11 cellular contexts compared by ENCODE assay signal in genomic region chr17:67558740-67559380, GRCh38.
A peak's percentile ranks its signal among the peaks of the same experiment; 100 is the strongest.
DNase-seq lines count a peak whose midpoint lies in the region; ATAC-seq, FAIRE-seq and TF ChIP-seq lines count a peak whose summit lies in the region.
"Had no signal": no experiment of that assay in that cellular context is flagged by ENCODE, and none has a peak within 500 bp of the region (broad histone marks: within the 10 kb centered on the region; RNA-seq: fewer than 3 reads in every experiment).

No MANE protein-coding gene starts in this region.

- no peaks in the 10 kb centered on the region for H3K27me3 Mint-ChIP-seq in activated T-cell treated with anti-CD3 and anti-CD28 coated beads, Interleukin-2, amount 50 U/mL, for 72 hours (ENCODE audit: low read depth)
- H3K27me3 Mint-ChIP-seq: activated B cell treated with CpG ODN at 0.5 μM for 24 hours had no signal

- H3K4me1 ChIP-seq in pancreas (peaks cover 0 to 6% (median 6%) of the 10 kb centered on the region in 3 donors), tibial artery (no peaks in the 10 kb centered on the region)
- H3K4me1 ChIP-seq: vagina had no signal

- H3K36me3 Mint-ChIP-seq in activated T-cell treated with anti-CD3 and anti-CD28 coated beads, Interleukin-2, amount 50 U/mL, for 72 hours (ENCODE audit: insufficient read depth in 2 of 2): peaks cover 2 to 5% of the 10 kb centered on the region in 2 donors

- H3K9me3 ChIP-seq in pancreas (no peaks in the 10 kb centered on the region), tibial artery (no peaks in the 10 kb centered on the region)
- H3K9me3 ChIP-seq: vagina had no signal

- peak; percentile 72 to 93 for ATAC-seq in activated T-cell treated with anti-CD3 and anti-CD28 coated beads, Interleukin-2, amount 50 U/mL, for 72 hours (replicated peaks in 1 of 2)
- ATAC-seq in pancreas: peak; percentile 74 to 80 (median 78)

- peaks cover 0 to 4% of the 10 kb centered on the region in 2 donors for H3K9me3 Mint-ChIP-seq in activated T-cell treated with anti-CD3 and anti-CD28 coated beads, Interleukin-2, amount 50 U/mL, for 72 hours
- H3K9me3 Mint-ChIP-seq: activated T-helper 1 cell treated with anti-CD3 and anti-CD28 coated beads, Interleukin-12 subunit alpha, Interleukin-12 subunit beta, Interleukin-2, Interleukin-4 antibody, amounts not matched to agents 30 ng/mL and 10 ng/mL and 1 ng/mL, durations not matched to agents 14 hours and 24 hours and 36 hours had no signal

- WGBS in pancreas, 2 donors: 38 to 40% methylated on average over 5 of the region's 5 CpGs

- H3K4me1 Mint-ChIP-seq in activated T-cell treated with anti-CD3 and anti-CD28 coated beads, Interleukin-2, amount 50 U/mL, for 72 hours (ENCODE audit: low read depth): peaks cover 20% of the 10 kb centered on the region
- H3K4me1 Mint-ChIP-seq: activated B cell treated with CpG ODN at 0.5 μM for 24 hours had no signal

- H3K27me3 ChIP-seq in pancreas (no peaks in the 10 kb centered on the region), tibial artery (no peaks in the 10 kb centered on the region)
- H3K27me3 ChIP-seq: vagina had no signal

- peak overlapping the region in 1 of 2 donors; percentile 16 for H3K4me3 Mint-ChIP-seq in activated T-cell treated with anti-CD3 and anti-CD28 coated beads, Interleukin-2, amount 50 U/mL, for 72 hours
- H3K4me3 Mint-ChIP-seq: activated B cell treated with CpG ODN at 0.5 μM for 24 hours; activated T-helper 1 cell treated with anti-CD3 and anti-CD28 coated beads, Interleukin-12 subunit alpha, Interleukin-12 subunit beta, Interleukin-2, Interleukin-4 antibody, amounts not matched to agents 30 ng/mL and 10 ng/mL and 1 ng/mL, durations not matched to agents 14 hours and 24 hours and 36 hours had no signal

- no peaks in the 10 kb centered on the region for H3K36me3 ChIP-seq in pancreas
- peaks cover 0 to 6% (median 4%) of the 10 kb centered on the region in 3 donors for H3K36me3 ChIP-seq in tibial artery
- H3K36me3 ChIP-seq: vagina had no signal

- DNase-seq in activated T-cell treated with anti-CD3 and anti-CD28 coated beads for 48 hours (ENCODE audit: low read depth) (peak; percentile 6), activated T-cell treated with anti-CD3 and anti-CD28 coated beads for 4 hours (no peak), fibroblast of peridontal ligament (ENCODE audit: extremely low read depth) (peak; percentile 54), pancreas (no peak), tibial artery (no peak), GDM1 (lab: John Stamatoyannopoulos, UW) (no peak), NCI-H2171 treated with DMSO at 0.1 percent for 48 hours (lab: John Stamatoyannopoulos, UW) (no peak)
- peak in 1 of 2 donors; percentile 22 for DNase-seq in activated T-cell treated with anti-CD3 and anti-CD28 coated beads, Interleukin-2, amount 50 U/mL, for 72 hours
- DNase-seq: activated B cell treated with CpG ODN at 0.5 μM for 24 hours had no signal

- intact Hi-C loops in pancreas (cut with DNase I): no loop called here
- intact Hi-C loops in tibial artery (cut with DNase I; ENCODE audit: low total_unique reads): no loop called here

- no peak overlapping the region for H3K4me3 ChIP-seq in pancreas
- no peak overlapping the region for H3K4me3 ChIP-seq in tibial artery
- H3K4me3 ChIP-seq: vagina had no signal

- no peak overlapping the region for H3K27ac ChIP-seq in pancreas
- H3K27ac ChIP-seq in tibial artery: no peak overlapping the region
- H3K27ac ChIP-seq: vagina had no signal

- no peak for FAIRE-seq in pancreas (lab: Jason Lieb, UNC)

- TF ChIP-seq CTCF in pancreas (IDR thresholded peaks at IDR 0.05) (no peak), tibial artery (IDR thresholded peaks at IDR 0.05) (no peak)

- peak overlapping the region; percentile 85 for H3K27ac Mint-ChIP-seq in activated T-cell treated with anti-CD3 and anti-CD28 coated beads, Interleukin-2, amount 50 U/mL, for 72 hours
- H3K27ac Mint-ChIP-seq: activated B cell treated with CpG ODN at 0.5 μM for 24 hours; activated T-helper 1 cell treated with anti-CD3 and anti-CD28 coated beads, Interleukin-12 subunit alpha, Interleukin-12 subunit beta, Interleukin-2, Interleukin-4 antibody, amounts not matched to agents 30 ng/mL and 10 ng/mL and 1 ng/mL, durations not matched to agents 14 hours and 24 hours and 36 hours had no signal

Comparison
In these comparisons a context has a peak if more than half of its experiments do, and no peak if none do; other contexts are left out.
1. DNase-seq: peak in activated T-cell treated with anti-CD3 and anti-CD28 coated beads for 48 hours (single experiment) and fibroblast of peridontal ligament (single experiment); none in activated T-cell treated with anti-CD3 and anti-CD28 coated beads for 4 hours (single experiment), pancreas (0 of 6), tibial artery (0 of 2), GDM1 (single experiment) and NCI-H2171 treated with DMSO at 0.1 percent for 48 hours (single experiment).